18 cellular contexts compared by ENCODE assay signal in genomic region chr7:33501368-33501767, GRCh38.
DNase-seq lines count a peak whose midpoint lies in the region; ATAC-seq, FAIRE-seq and TF ChIP-seq lines count a peak whose summit lies in the region.
"Had no signal": no experiment of that assay in that cellular context is flagged by ENCODE, and none has a peak within 500 bp of the region (broad histone marks: within the 10 kb centered on the region; RNA-seq: fewer than 3 reads in every experiment).

No MANE protein-coding gene starts in this region.

- H2AFZ ChIP-seq in mammary epithelial cell (ENCODE audit: low read depth, low read length), result no peak overlapping the region

- H3K27me3 ChIP-seq in right atrium auricular region, result no peaks in the 10 kb centered on the region
- H3K27me3 ChIP-seq in psoas muscle (ENCODE audit: insufficient read depth in 3 of 3, low read length in 2 of 3), result no peaks in the 10 kb centered on the region
- no peaks in the 10 kb centered on the region for H3K27me3 ChIP-seq in mammary epithelial cell (ENCODE audit: insufficient read depth, low read length)

- intact Hi-C loops in left cardiac atrium (cut with DNase I), result no loop called here
- intact Hi-C loops in psoas muscle (cut with DNase I), result no loop called here
- intact Hi-C loops in mammary epithelial cell (cut with micrococcal nuclease), result no loop called here

- no peaks in the 10 kb centered on the region for H3K79me2 ChIP-seq in mammary epithelial cell (ENCODE audit: insufficient read depth, low read length)

- dilution Hi-C loops in mammary epithelial cell (cut with HindIII; ENCODE audit: low sequenced_read_pairs), result no loop called here

- in situ Hi-C loops in mammary epithelial cell (cut with MboI; ENCODE audit: low sequenced_read_pairs in 2 of 2), result no loop called here

- H3K27ac ChIP-seq in right atrium auricular region, result peak overlapping the region; percentile 52 to 71
- peak overlapping the region; percentile 77 for H3K27ac ChIP-seq in psoas muscle
- no peak overlapping the region for H3K27ac ChIP-seq in mammary epithelial cell (ENCODE audit: insufficient read depth, low read depth, low read length)
- H3K27ac ChIP-seq: 22Rv1 had no signal

- H3K27me3 Mint-ChIP-seq in activated CD8-positive, alpha-beta memory T cell treated with anti-CD3 and anti-CD28 coated beads, Interleukin-2, amount 10 ng/mL, durations not matched to agents 7 days and 5 days, result no peaks in the 10 kb centered on the region
- H3K27me3 Mint-ChIP-seq: B cell; CD4-positive, alpha-beta T cell had no signal

- H3K4me3 Mint-ChIP-seq in activated CD8-positive, alpha-beta memory T cell treated with anti-CD3 and anti-CD28 coated beads, Interleukin-2, amount 10 ng/mL, durations not matched to agents 7 days and 5 days, result no peak overlapping the region
- H3K4me3 Mint-ChIP-seq: B cell; CD4-positive, alpha-beta T cell; HFFc6 had no signal

- no peak overlapping the region for H3K9ac ChIP-seq in mammary epithelial cell (ENCODE audit: insufficient read depth, low read length)

- no peaks in the 10 kb centered on the region for H3K4me1 Mint-ChIP-seq in activated CD8-positive, alpha-beta memory T cell treated with anti-CD3 and anti-CD28 coated beads, Interleukin-2, amount 10 ng/mL, durations not matched to agents 7 days and 5 days
- H3K4me1 Mint-ChIP-seq: B cell had no signal

- H3K27ac Mint-ChIP-seq in activated CD8-positive, alpha-beta memory T cell treated with anti-CD3 and anti-CD28 coated beads, Interleukin-2, amount 10 ng/mL, durations not matched to agents 7 days and 5 days, result no peak overlapping the region
- H3K27ac Mint-ChIP-seq: B cell; CD4-positive, alpha-beta T cell; HFFc6 had no signal

- FAIRE-seq in urothelium cell line (lab: Jason Lieb, UNC), result peak; percentile 44
- FAIRE-seq: GM12878, GM18507 had no signal

- no peaks in the 10 kb centered on the region for H3K9me3 Mint-ChIP-seq in activated CD8-positive, alpha-beta memory T cell treated with anti-CD3 and anti-CD28 coated beads, Interleukin-2, amount 10 ng/mL, durations not matched to agents 7 days and 5 days (ENCODE audit: low read depth)
- H3K9me3 Mint-ChIP-seq: CD4-positive, alpha-beta T cell; HFFc6 had no signal

- H3K9me3 ChIP-seq in right atrium auricular region (no peaks in the 10 kb centered on the region), psoas muscle (peaks cover 8% of the 10 kb centered on the region), mammary epithelial cell (replicated peaks; ENCODE audit: insufficient read depth, low read length) (no peaks in the 10 kb centered on the region)

- H3K36me3 ChIP-seq in right atrium auricular region, result no peaks in the 10 kb centered on the region
- no peaks in the 10 kb centered on the region for H3K36me3 ChIP-seq in psoas muscle (ENCODE audit: insufficient read depth in 1 of 2, low read depth in 1 of 2)
- H3K36me3 ChIP-seq in mammary epithelial cell (ENCODE audit: insufficient read depth, low read length), result no peaks in the 10 kb centered on the region

- no peaks in the 10 kb centered on the region for H3K36me3 Mint-ChIP-seq in activated CD8-positive, alpha-beta memory T cell treated with anti-CD3 and anti-CD28 coated beads, Interleukin-2, amount 10 ng/mL, durations not matched to agents 7 days and 5 days

- TF ChIP-seq CTCF in right atrium auricular region (IDR thresholded peaks at IDR 0.05) (no peak), fibroblast of the aortic adventitia (IDR thresholded peaks at IDR 0.05; ENCODE audit: insufficient read depth, low read length) (no peak), psoas muscle (IDR thresholded peaks at IDR 0.05) (no peak), mammary epithelial cell (conservative IDR thresholded peaks at IDR 0.05 in 1 of 2, IDR thresholded peaks at IDR 0.05 in 1 of 2; ENCODE audit: extremely low read depth in 1 of 2, insufficient read depth in 1 of 2, low read depth in 1 of 2, low read length in 2 of 2) (no peak)

- H3K4me1 ChIP-seq in right atrium auricular region (peaks cover 0 to 10% of the 10 kb centered on the region in 2 donors), psoas muscle (peaks cover 35% of the 10 kb centered on the region), mammary epithelial cell (ENCODE audit: insufficient read depth, low read length) (no peaks in the 10 kb centered on the region)

- H3K4me2 ChIP-seq in mammary epithelial cell (ENCODE audit: insufficient read depth, low read depth, low read length), result no peak overlapping the region

- DNase-seq in right atrium auricular region (ENCODE audit: low spot score), result no peak
- no peak for DNase-seq in left cardiac atrium
- peak; percentile 9 for DNase-seq in fibroblast of the aortic adventitia (ENCODE audit: low read depth)
- no peak for DNase-seq in psoas muscle
- no peak for DNase-seq in urothelium cell line (ENCODE audit: low spot score)
- no peak for DNase-seq in activated CD8-positive, alpha-beta memory T cell treated with anti-CD3 and anti-CD28 coated beads, Interleukin-2, amount 10 ng/mL, durations not matched to agents 7 days and 5 days
- no peak for DNase-seq in mammary epithelial cell
- DNase-seq in NCI-H1048 (lab: John Stamatoyannopoulos, UW), result no peak
- DNase-seq: C1 segment of cervical spinal cord; Calu3; CD4-positive, alpha-beta T cell; DMS 273 treated with DMSO at 0.1 percent for 48 hours; HCEC 1CT; HFFc6 had no signal

- WGBS in psoas muscle, 3 donors, result 42 to 80% (median 53%) methylated on average over 3 of the region's 3 CpGs
- WGBS in mammary epithelial cell (ENCODE audit: low coverage, missing lambda C conversion rate), result 88% methylated on average over 3 of the region's 3 CpGs

- ATAC-seq in left cardiac atrium (no peak), psoas muscle (no peak)
- ATAC-seq in activated CD8-positive, alpha-beta memory T cell treated with anti-CD3 and anti-CD28 coated beads, Interleukin-2, amount 10 ng/mL, durations not matched to agents 7 days and 5 days, result no peak
- ATAC-seq: GM12878 had no signal

- CTCF ChIA-PET in activated CD8-positive, alpha-beta memory T cell treated with anti-CD3 and anti-CD28 coated beads, Interleukin-2, amount 10 ng/mL, durations not matched to agents 7 days and 5 days (lab: Charles Lee), result no interaction called here
- CTCF ChIA-PET in mammary epithelial cell (lab: Charles Lee; ENCODE audit: low non-redundant PET), result no interaction called here

- H3K4me3 ChIP-seq in right atrium auricular region, result no peak overlapping the region
- no peak overlapping the region for H3K4me3 ChIP-seq in fibroblast of the aortic adventitia (ENCODE audit: low read depth, low read length)
- H3K4me3 ChIP-seq in psoas muscle, result no peak overlapping the region
- no peak overlapping the region for H3K4me3 ChIP-seq in mammary epithelial cell (replicated peaks in 1 of 3; ENCODE audit: insufficient read depth in 1 of 3, low read depth in 2 of 3, low read length in 3 of 3)
- H3K4me3 ChIP-seq: GM12878 had no signal

- no peaks in the 10 kb centered on the region for H4K20me1 ChIP-seq in mammary epithelial cell (ENCODE audit: insufficient read depth, low read length)

- BruUV-seq in mammary epithelial cell (replicated peaks; lab: Mats Ljungman, UMichigan), result no TSS peak
